25 cellular contexts compared by ENCODE assay signal in the genomic region with DNA sequence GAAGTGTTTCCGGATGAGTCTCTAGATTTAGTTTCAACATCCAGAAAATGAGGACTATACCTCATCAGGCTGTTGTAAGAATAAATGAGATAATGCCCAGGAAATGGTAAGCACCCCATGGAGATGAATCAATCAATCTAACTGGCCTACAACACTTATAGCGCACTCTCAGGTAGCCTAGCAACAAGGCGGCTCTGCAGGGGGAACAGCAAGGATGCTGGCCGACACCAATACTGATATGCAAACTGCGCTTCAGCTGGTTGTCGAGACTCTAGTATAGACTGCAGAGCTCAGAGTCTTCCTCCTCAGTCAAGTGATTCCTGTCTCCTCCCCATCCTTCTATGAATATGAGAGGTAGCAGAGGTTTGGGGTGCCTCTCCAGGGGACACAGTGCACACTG.
A peak's percentile ranks its signal among the peaks of the same experiment; 100 is the strongest.
DNase-seq lines count a peak whose midpoint lies in the region; ATAC-seq, FAIRE-seq and TF ChIP-seq lines count a peak whose summit lies in the region.
"Had no signal": no experiment of that assay in that cellular context is flagged by ENCODE, and none has a peak within 500 bp of the region (broad histone marks: within the 10 kb centered on the region; RNA-seq: fewer than 3 reads in every experiment).

No MANE protein-coding gene starts in this region.

- H3K27ac Mint-ChIP-seq in stimulated activated effector memory CD8-positive, alpha-beta T cell treated with anti-CD3 and anti-CD28 coated beads, Interleukin-12 subunit alpha, Interleukin-12 subunit beta, amount 100 ng/mL, for 72 hours, result no peak overlapping the region
- H3K27ac Mint-ChIP-seq: CD8-positive, alpha-beta T cell had no signal

- H3K4me3 Mint-ChIP-seq in stimulated activated effector memory CD8-positive, alpha-beta T cell treated with anti-CD3 and anti-CD28 coated beads, Interleukin-12 subunit alpha, Interleukin-12 subunit beta, amount 100 ng/mL, for 72 hours, result no peak overlapping the region
- H3K4me3 Mint-ChIP-seq: CD8-positive, alpha-beta T cell had no signal

- intact Hi-C loops in esophagus muscularis mucosa (cut with DNase I), result no loop called here

- H3K36me3 ChIP-seq in Loucy (ENCODE audit: insufficient read depth, low read length) (no peaks in the 10 kb centered on the region), esophagus muscularis mucosa (no peaks in the 10 kb centered on the region)

- peak; percentile 27 for ATAC-seq in stimulated activated effector memory CD8-positive, alpha-beta T cell treated with anti-CD3 and anti-CD28 coated beads, Interleukin-12 subunit alpha, Interleukin-12 subunit beta, amount 100 ng/mL, for 72 hours
- ATAC-seq: CD8-positive, alpha-beta T cell; HCT116 had no signal

- FAIRE-seq in GM12892 (lab: Jason Lieb, UNC), result no peak
- FAIRE-seq: G401.6, GM18507, H1, HTR-8/SVneo had no signal

- H3K4me3 ChIP-seq in Loucy (ENCODE audit: low read length, poor library complexity, severe bottlenecking), result no peak overlapping the region
- no peak overlapping the region for H3K4me3 ChIP-seq in esophagus muscularis mucosa
- H3K4me3 ChIP-seq: PC-9, SK-N-MC had no signal

- no peaks in the 10 kb centered on the region for H3K79me2 ChIP-seq in Loucy (ENCODE audit: insufficient read depth, low read length)

- H3K36me3 Mint-ChIP-seq in stimulated activated effector memory CD8-positive, alpha-beta T cell treated with anti-CD3 and anti-CD28 coated beads, Interleukin-12 subunit alpha, Interleukin-12 subunit beta, amount 100 ng/mL, for 72 hours, result no peaks in the 10 kb centered on the region
- H3K36me3 Mint-ChIP-seq: CD8-positive, alpha-beta T cell had no signal

- TF ChIP-seq EP300 in esophagus muscularis mucosa (IDR thresholded peaks at IDR 0.05), result no peak

- TF ChIP-seq CTCF in Loucy (conservative IDR thresholded peaks at IDR 0.05; ENCODE audit: low read length) (no peak), esophagus muscularis mucosa (IDR thresholded peaks at IDR 0.05) (no peak)

- no peaks in the 10 kb centered on the region for H3K27me3 ChIP-seq in Loucy (ENCODE audit: insufficient read depth, low read length, poor library complexity, severe bottlenecking)
- H3K27me3 ChIP-seq in esophagus muscularis mucosa, result no peaks in the 10 kb centered on the region

- H3K9me2 ChIP-seq in Loucy (replicated peaks; ENCODE audit: low read depth, low read length), result no peaks in the 10 kb centered on the region

- no peak overlapping the region for H2AFZ ChIP-seq in Loucy (ENCODE audit: low read length)
- H2AFZ ChIP-seq: PC-9 had no signal

- peaks cover 2% of the 10 kb centered on the region for H3K9me3 Mint-ChIP-seq in stimulated activated effector memory CD8-positive, alpha-beta T cell treated with anti-CD3 and anti-CD28 coated beads, Interleukin-12 subunit alpha, Interleukin-12 subunit beta, amount 100 ng/mL, for 72 hours
- H3K9me3 Mint-ChIP-seq: CD8-positive, alpha-beta T cell had no signal

- no peaks in the 10 kb centered on the region for H4K20me1 ChIP-seq in Loucy (ENCODE audit: insufficient read depth, low read length, poor library complexity, severe bottlenecking)

- H3K9me3 ChIP-seq in Loucy (ENCODE audit: insufficient read depth, low read depth, low read length), result no peaks in the 10 kb centered on the region
- H3K9me3 ChIP-seq in esophagus muscularis mucosa, result no peaks in the 10 kb centered on the region

- no peak overlapping the region for H3K9ac ChIP-seq in Loucy (ENCODE audit: low read depth, low read length, poor library complexity, severe bottlenecking)

- H3F3A ChIP-seq in Loucy (ENCODE audit: low read depth), result peaks cover 6% of the 10 kb centered on the region; the same call in 1 of the 2 replicates

- 88% methylated on average over 6 of the region's 6 CpGs for WGBS in esophagus muscularis mucosa

- H3K4me1 ChIP-seq in Loucy (ENCODE audit: insufficient read depth, low read length, poor library complexity, severe bottlenecking) (peaks cover 24% of the 10 kb centered on the region), esophagus muscularis mucosa (peaks cover 0 to 10% (median 0%) of the 10 kb centered on the region in 4 donors)

- no peak for TF ChIP-seq POLR2A in esophagus muscularis mucosa (IDR thresholded peaks at IDR 0.05; ENCODE audit: low read depth)
- TF ChIP-seq POLR2A in GM12892 (IDR thresholded peaks at IDR 0.05; ENCODE audit: low read depth, low read length), result no peak

- no peak overlapping the region for H3K27ac ChIP-seq in esophagus muscularis mucosa (replicated peaks in 1 of 4)
- H3K27ac ChIP-seq: PC-9, SK-N-MC had no signal

- peak overlapping the region; percentile 83 for H3K4me2 ChIP-seq in Loucy (ENCODE audit: low read depth, low read length, poor library complexity, severe bottlenecking)
- H3K4me2 ChIP-seq: PC-9 had no signal

- H3K4me1 Mint-ChIP-seq in stimulated activated effector memory CD8-positive, alpha-beta T cell treated with anti-CD3 and anti-CD28 coated beads, Interleukin-12 subunit alpha, Interleukin-12 subunit beta, amount 100 ng/mL, for 72 hours, result no peaks in the 10 kb centered on the region

- DNase-seq in NCI-H345 (lab: John Stamatoyannopoulos, UW), result peak; percentile 7
- DNase-seq in NCI-H345 treated with DMSO at 0.1 percent for 48 hours (lab: John Stamatoyannopoulos, UW; ENCODE audit: unreplicated experiment), result no peak
- peak; percentile 96 for DNase-seq in NCI-H748 (lab: John Stamatoyannopoulos, UW; ENCODE audit: unreplicated experiment)
- no peak for DNase-seq in stimulated activated effector memory CD8-positive, alpha-beta T cell treated with anti-CD3 and anti-CD28 coated beads, Interleukin-12 subunit alpha, Interleukin-12 subunit beta, amount 100 ng/mL, for 72 hours (ENCODE audit: low spot score in 2 of 2)
- DNase-seq in esophagus muscularis mucosa (ENCODE audit: extremely low spot score), result no peak
- DNase-seq in GM12892 (ENCODE audit: insufficient read length), result no peak
- DNase-seq: 8988T; AML-193; C1 segment of cervical spinal cord; Calu3; CD8-positive, alpha-beta T cell; KG1; NCI-H1105; NCI-H2227 treated with DMSO at 0.1 percent for 48 hours; NCI-H524 treated with DMSO at 0.1 percent for 48 hours; PC-9; RPMI8226; SHP77 had no signal

Comparison
In these comparisons a context has a peak if more than half of its experiments do, and no peak if none do; other contexts are left out.
1. DNase-seq: peak in NCI-H345 (single experiment) and NCI-H748 (single experiment); none in NCI-H345 treated with DMSO at 0.1 percent for 48 hours (single experiment), stimulated activated effector memory CD8-positive, alpha-beta T cell treated with anti-CD3 and anti-CD28 coated beads, Interleukin-12 subunit alpha, Interleukin-12 subunit beta, amount 100 ng/mL, for 72 hours (0 of 2), esophagus muscularis mucosa (single experiment) and GM12892 (single experiment).